ENCODE assay signal across 11 cellular contexts in genomic region chr1:55813619-55814018, GRCh38.
DNase-seq lines count a peak whose midpoint lies in the region; ATAC-seq, FAIRE-seq and TF ChIP-seq lines count a peak whose summit lies in the region.
"Had no signal": no experiment of that assay in that cellular context is flagged by ENCODE, and none has a peak within 500 bp of the region (broad histone marks: within the 10 kb centered on the region; RNA-seq: fewer than 3 reads in every experiment).

No MANE protein-coding gene starts in this region.

- H3K36me3 ChIP-seq in cardiac muscle cell, result no peaks in the 10 kb centered on the region

- no peak overlapping the region for H3K4me3 ChIP-seq in cardiac muscle cell

- no peaks in the 10 kb centered on the region for H3K4me1 ChIP-seq in cardiac muscle cell (ENCODE audit: low read depth)

- H3K27ac ChIP-seq in cardiac muscle cell, result no peak overlapping the region

- in situ Hi-C loops in SK-MEL-5 (cut with HindIII; ENCODE audit: low pct_unique_long_range_greater_than_20kb, low sequenced_read_pairs), result no loop called here

- no peaks in the 10 kb centered on the region for H3K9me3 ChIP-seq in cardiac muscle cell (ENCODE audit: low read depth)

- DNase-seq in DMS53 (lab: John Stamatoyannopoulos, UW) (peak; percentile 92), SK-MEL-5 (ENCODE audit: low read depth, low spot score) (peak; percentile 81), cardiac muscle cell (ENCODE audit: low read depth in 1 of 2, low spot score in 1 of 2) (peak; percentile 12 to 94), sciatic nerve (ENCODE audit: low spot score) (peak; percentile 82), frontal cortex (ENCODE audit: low spot score in 2 of 2) (no peak)
- DNase-seq in activated CD4-positive, alpha-beta T cell treated with anti-CD3 and anti-CD28 coated beads for 1 hour, result no peak
- DNase-seq in stimulated activated naive CD8-positive, alpha-beta T cell treated with anti-CD3 and anti-CD28 coated beads, Interleukin-15, Interleukin-2, amounts not matched to agents 100 U/mL and 50 U/mL, for 24 hours, result no peak
- DNase-seq in activated T-cell treated with anti-CD3 and anti-CD28 coated beads, Interleukin-2, amount 50 U/mL, for 48 hours, result no peak
- DNase-seq: amygdala, NCI-H1048, NCI-H82 had no signal

- FAIRE-seq in frontal cortex (lab: Jason Lieb, UNC), result no peak

- intact Hi-C loops in sciatic nerve (cut with DNase I), result no loop called here

- no peak for TF ChIP-seq CTCF in cardiac muscle cell (IDR thresholded peaks at IDR 0.05; ENCODE audit: low read depth, low read length)

- no peaks in the 10 kb centered on the region for H3K27me3 ChIP-seq in cardiac muscle cell

- ATAC-seq in sciatic nerve, result peak; percentile 95
- no peak for ATAC-seq in stimulated activated naive CD8-positive, alpha-beta T cell treated with anti-CD3 and anti-CD28 coated beads, Interleukin-15, Interleukin-2, amounts not matched to agents 100 U/mL and 50 U/mL, for 24 hours

Comparison
In these comparisons a context has a peak if more than half of its experiments do, and no peak if none do; other contexts are left out.
1. DNase-seq: peak in DMS53 (single experiment), SK-MEL-5 (single experiment), cardiac muscle cell (2 of 2) and sciatic nerve (single experiment); none in frontal cortex (0 of 2), activated CD4-positive, alpha-beta T cell treated with anti-CD3 and anti-CD28 coated beads for 1 hour (single experiment), stimulated activated naive CD8-positive, alpha-beta T cell treated with anti-CD3 and anti-CD28 coated beads, Interleukin-15, Interleukin-2, amounts not matched to agents 100 U/mL and 50 U/mL, for 24 hours (single experiment) and activated T-cell treated with anti-CD3 and anti-CD28 coated beads, Interleukin-2, amount 50 U/mL, for 48 hours (0 of 2).